8 cellular contexts compared by ENCODE assay signal in the genomic region with DNA sequence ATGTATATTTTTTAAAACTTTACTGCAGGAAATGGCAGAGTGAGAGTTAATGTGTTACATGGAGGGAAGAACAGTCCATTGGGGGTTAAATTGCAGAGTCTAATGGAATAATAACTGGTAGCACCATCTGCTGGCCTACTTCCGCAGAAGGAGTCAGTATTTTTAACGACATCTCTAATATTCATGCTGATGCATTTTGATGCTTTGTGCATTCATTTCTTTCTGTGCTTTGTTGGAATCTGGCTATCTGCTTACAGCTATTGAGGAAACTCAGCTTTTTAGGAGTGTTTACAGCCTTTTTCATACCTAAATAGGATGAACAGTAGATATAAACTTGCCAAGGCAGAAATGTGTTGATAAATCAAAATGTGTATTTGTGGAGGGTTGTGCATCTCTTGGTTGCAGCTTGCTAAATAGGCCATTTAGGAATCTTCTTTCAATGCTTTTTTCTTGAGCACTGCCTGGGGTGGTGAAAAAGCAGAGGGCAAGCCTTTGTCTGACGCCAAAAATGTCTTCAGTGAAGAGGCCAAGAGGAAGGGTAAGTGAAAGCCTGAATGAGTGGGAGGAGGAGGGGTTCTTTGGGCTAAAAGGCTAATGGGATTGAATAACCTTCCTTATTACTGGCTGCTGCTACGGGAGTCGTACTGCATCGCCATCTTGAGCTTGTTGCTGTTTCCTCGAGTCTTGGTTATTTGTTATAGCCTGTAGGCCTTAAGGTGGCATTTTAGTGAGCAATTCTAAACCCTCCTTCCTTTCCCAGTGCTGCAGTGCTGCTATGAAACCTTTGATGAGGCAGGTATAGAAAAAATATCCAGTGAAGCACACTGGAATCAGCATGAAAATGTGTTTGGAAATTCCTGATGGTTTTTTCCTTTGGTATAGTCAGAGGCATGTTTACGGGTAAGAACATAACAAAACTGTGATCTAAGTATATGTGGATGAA.
A peak's percentile ranks its signal among the peaks of the same experiment; 100 is the strongest.
DNase-seq lines count a peak whose midpoint lies in the region; ATAC-seq lines count a peak whose summit lies in the region.

No MANE protein-coding gene starts in this region.

- H3K4me1 ChIP-seq in neuronal stem cell (ENCODE audit: control insufficient read depth in 2 of 2, insufficient read depth in 1 of 2, low read depth in 1 of 2, low read length in 2 of 2), result peaks cover 0 to 9% of the 10 kb centered on the region in 2 donors

- H3K36me3 ChIP-seq in neuronal stem cell (replicated peaks in 1 of 2; ENCODE audit: control insufficient read depth in 2 of 2, insufficient read depth in 2 of 2, low read length in 2 of 2), result peaks cover 0 to 35% of the 10 kb centered on the region in 2 donors

- ATAC-seq in GM19372 (IDR thresholded peaks at IDR 0.05; ENCODE audit: low read depth, unreplicated experiment) (peak; percentile 79), HG03439 (IDR thresholded peaks at IDR 0.05; ENCODE audit: unreplicated experiment) (peak; percentile 74)
- peak in 1 of 2 donors; percentile 13 for ATAC-seq in activated naive CD4-positive, alpha-beta T cell treated with anti-CD3 and anti-CD28 coated beads, Interleukin-2, amount 50 U/mL, for 72 hours

- H3K14ac ChIP-seq in neuronal stem cell (ENCODE audit: low read length), result no peak overlapping the region

- H4K8ac ChIP-seq in neuronal stem cell (ENCODE audit: low read depth, low read length), result no peak overlapping the region

- WGBS in neuronal stem cell (ENCODE audit: extremely low coverage in 2 of 2, insufficient read length in 2 of 2, insufficient replicate concordance in 1 of 2), 2 donors, result no CpG with 5 or more reads among the region's 8 CpGs

- H3K27me3 ChIP-seq in neuronal stem cell (ENCODE audit: control insufficient read depth in 3 of 3, insufficient read depth in 3 of 3, low read depth in 1 of 3, low read length in 3 of 3), result no peaks in the 10 kb centered on the region

- peak overlapping the region; percentile 53 for H3K4me2 ChIP-seq in neuronal stem cell (ENCODE audit: insufficient read depth, low read length, poor library complexity, severe bottlenecking)

- no peak overlapping the region for H2BK120ac ChIP-seq in neuronal stem cell (ENCODE audit: low read depth, low read length)

- H3K27ac ChIP-seq in neuronal stem cell (replicated peaks; ENCODE audit: low read length), result peak overlapping the region; percentile 98

- H2BK5ac ChIP-seq in neuronal stem cell (ENCODE audit: low read length), result no peak overlapping the region

- H3K27ac Mint-ChIP-seq in activated naive CD4-positive, alpha-beta T cell treated with anti-CD3 and anti-CD28 coated beads, Interleukin-2, amount 50 U/mL, for 72 hours, result peak overlapping the region; percentile 15 to 22

- H3K23ac ChIP-seq in neuronal stem cell (ENCODE audit: low read depth, low read length, poor library complexity), result no peak overlapping the region

- H3K36me3 Mint-ChIP-seq in activated naive CD4-positive, alpha-beta T cell treated with anti-CD3 and anti-CD28 coated beads, Interleukin-2, amount 50 U/mL, for 72 hours, result no peaks in the 10 kb centered on the region

- no peak overlapping the region for H2BK15ac ChIP-seq in neuronal stem cell (ENCODE audit: low read length)

- no peak overlapping the region for H4K91ac ChIP-seq in neuronal stem cell (ENCODE audit: low read depth, low read length, poor library complexity)

- DNase-seq in DMS114 treated with DMSO at 0.1 percent for 48 hours (lab: John Stamatoyannopoulos, UW; ENCODE audit: unreplicated experiment), result peak; percentile 99
- peak; percentile 86 for DNase-seq in NCI-H460 (ENCODE audit: extremely low read depth, low read depth)
- no peak for DNase-seq in activated naive CD4-positive, alpha-beta T cell treated with anti-CD3 and anti-CD28 coated beads, Interleukin-2, amount 50 U/mL, for 72 hours (ENCODE audit: low spot score in 2 of 2)
- peak; percentile 64 for DNase-seq in glomerular endothelial cell (ENCODE audit: extremely low read depth, low read depth, low spot score)
- DNase-seq in neuronal stem cell (ENCODE audit: low spot score), result peak; percentile 80
- DNase-seq in stimulated activated CD4-positive, alpha-beta T cell treated with anti-CD3 and anti-CD28 coated beads, Interleukin-15, amount 100 ng/mL, for 24 hours, result no peak

- peak overlapping the region; percentile 53 to 87 for H3K4me3 ChIP-seq in neuronal stem cell (ENCODE audit: low read length in 2 of 2)

- H3K9me3 Mint-ChIP-seq in activated naive CD4-positive, alpha-beta T cell treated with anti-CD3 and anti-CD28 coated beads, Interleukin-2, amount 50 U/mL, for 72 hours, result no peaks in the 10 kb centered on the region

- H3K9me3 ChIP-seq in neuronal stem cell (replicated peaks in 1 of 2; ENCODE audit: control insufficient read depth in 2 of 2, insufficient read depth in 1 of 2, low read depth in 1 of 2, low read length in 2 of 2), result peaks cover 0 to 4% of the 10 kb centered on the region in 2 donors

- no peak overlapping the region for H3K9ac ChIP-seq in neuronal stem cell (ENCODE audit: low read depth, low read length, poor library complexity)

- no peak overlapping the region for H2AK5ac ChIP-seq in neuronal stem cell (ENCODE audit: low read depth, low read length)

- H3K79me1 ChIP-seq in neuronal stem cell (ENCODE audit: low read depth, low read length), result no peaks in the 10 kb centered on the region

- H3K18ac ChIP-seq in neuronal stem cell (ENCODE audit: low read length), result no peak overlapping the region

- peak overlapping the region; percentile 75 for H2AFZ ChIP-seq in neuronal stem cell (ENCODE audit: low read length)

- H3K4ac ChIP-seq in neuronal stem cell (ENCODE audit: low read length), result no peak overlapping the region

- no peak overlapping the region for H2BK12ac ChIP-seq in neuronal stem cell (ENCODE audit: low read length)

Comparison
In these comparisons a context has a peak if more than half of its experiments do, and no peak if none do; other contexts are left out.
1. DNase-seq: peak in DMS114 treated with DMSO at 0.1 percent for 48 hours (single experiment), NCI-H460 (single experiment), glomerular endothelial cell (single experiment) and neuronal stem cell (single experiment); none in activated naive CD4-positive, alpha-beta T cell treated with anti-CD3 and anti-CD28 coated beads, Interleukin-2, amount 50 U/mL, for 72 hours (0 of 2) and stimulated activated CD4-positive, alpha-beta T cell treated with anti-CD3 and anti-CD28 coated beads, Interleukin-15, amount 100 ng/mL, for 24 hours (single experiment).